Comparison of ENCODE assay signal across 31 cellular contexts in genomic region chr9:117903453-117903852, GRCh38.
A peak's percentile ranks its signal among the peaks of the same experiment; 100 is the strongest.
DNase-seq lines count a peak whose midpoint lies in the region; ATAC-seq and TF ChIP-seq lines count a peak whose summit lies in the region.
"Had no signal": no experiment of that assay in that cellular context is flagged by ENCODE, and none has a peak within 500 bp of the region (broad histone marks: within the 10 kb centered on the region; RNA-seq: fewer than 3 reads in every experiment).

No MANE protein-coding gene starts in this region.

- no peaks in the 10 kb centered on the region for H3K9me2 ChIP-seq in SK-N-SH

- 4% methylated on average over 1 of the region's 1 CpG for WGBS in SK-N-SH (ENCODE audit: low lambda C conversion rate)

- H3K36me3 ChIP-seq in SK-N-SH (replicated peaks in 1 of 2; ENCODE audit: control insufficient read depth in 1 of 2, insufficient read depth in 2 of 2, low read length in 1 of 2) = no peaks in the 10 kb centered on the region
- H3K36me3 ChIP-seq: BE2C; BLaER1; BLaER1 treated with 17β-estradiol and CSF1 and Interleukin-3, amounts not matched to agents 10 nM and 100 nM had no signal

- no peaks in the 10 kb centered on the region for H3K4me1 Mint-ChIP-seq in effector memory CD8-positive, alpha-beta T cell (ENCODE audit: low read depth in 2 of 2)
- H3K4me1 Mint-ChIP-seq: B cell; CD14-positive monocyte; CD4-positive, alpha-beta memory T cell; CD4-positive, CD25-positive, alpha-beta regulatory T cell; CD8-positive, alpha-beta memory T cell had no signal

- no peak for TF ChIP-seq CTCF in SK-N-SH (IDR thresholded peaks at IDR 0.05)

- TF ChIP-seq RAD21 in SK-N-SH (IDR thresholded peaks at IDR 0.05; ENCODE audit: low read length) = no peak

- no peak overlapping the region for H3K4me3 ChIP-seq in SK-N-SH (ENCODE audit: low read depth in 2 of 2, low read length in 1 of 2)
- H3K4me3 ChIP-seq: A549; BLaER1; BLaER1 treated with 17β-estradiol and CSF1 and Interleukin-3, amounts not matched to agents 10 nM and 100 nM had no signal

- H3K36me3 Mint-ChIP-seq in effector memory CD8-positive, alpha-beta T cell (ENCODE audit: insufficient read depth) = no peaks in the 10 kb centered on the region
- H3K36me3 Mint-ChIP-seq: CD14-positive monocyte; CD4-positive, alpha-beta memory T cell; CD4-positive, CD25-positive, alpha-beta regulatory T cell; CD8-positive, alpha-beta memory T cell; CD8-positive, alpha-beta T cell had no signal

- no peaks in the 10 kb centered on the region for H3F3A ChIP-seq in SK-N-SH (replicated peaks; ENCODE audit: insufficient read depth)

- POLR2A ChIA-PET in SK-N-SH (lab: Yijun Ruan, JAX) = no interaction called here

- no peak overlapping the region for H3K9ac ChIP-seq in SK-N-SH
- H3K9ac ChIP-seq: BLaER1; BLaER1 treated with 17β-estradiol and CSF1 and Interleukin-3, amounts not matched to agents 10 nM and 100 nM had no signal

- H3K27ac ChIP-seq in SK-N-SH (ENCODE audit: low read depth in 2 of 2, low read length in 1 of 2) = no peak overlapping the region; a peak in 1 of 4 replicates
- H3K27ac ChIP-seq: 22Rv1; A549; BLaER1; BLaER1 treated with 17β-estradiol and CSF1 and Interleukin-3, amounts not matched to agents 10 nM and 100 nM; C4-2B had no signal

- peak in 1 of 2 experiments; percentile 74; a peak in 2 of 4 replicates for TF ChIP-seq EP300 in SK-N-SH (IDR thresholded peaks at IDR 0.05; ENCODE audit: borderline replicate concordance in 1 of 2, low read depth in 1 of 2, low read length in 1 of 2)

- no peaks in the 10 kb centered on the region for H3K79me2 ChIP-seq in SK-N-SH (ENCODE audit: insufficient read depth)

- H3K4me3 Mint-ChIP-seq in effector memory CD8-positive, alpha-beta T cell = no peak overlapping the region
- H3K4me3 Mint-ChIP-seq: B cell; CD14-positive monocyte; CD4-positive, alpha-beta memory T cell; CD4-positive, alpha-beta T cell; CD4-positive, CD25-positive, alpha-beta regulatory T cell; CD8-positive, alpha-beta memory T cell; CD8-positive, alpha-beta T cell had no signal

- H3K27me3 Mint-ChIP-seq in effector memory CD8-positive, alpha-beta T cell = peaks cover 13 to 21% of the 10 kb centered on the region in 2 donors
- H3K27me3 Mint-ChIP-seq: CD4-positive, CD25-positive, alpha-beta regulatory T cell had no signal

- H4K20me1 ChIP-seq in SK-N-SH (ENCODE audit: insufficient read depth) = no peaks in the 10 kb centered on the region
- H4K20me1 ChIP-seq: BLaER1; BLaER1 treated with 17β-estradiol and CSF1 and Interleukin-3, amounts not matched to agents 10 nM and 100 nM had no signal

- H3K27ac Mint-ChIP-seq in effector memory CD8-positive, alpha-beta T cell = no peak overlapping the region
- H3K27ac Mint-ChIP-seq: B cell; CD14-positive monocyte; CD4-positive, alpha-beta memory T cell; CD4-positive, alpha-beta T cell; CD8-positive, alpha-beta memory T cell; CD8-positive, alpha-beta T cell had no signal

- no peak overlapping the region for H3K4me2 ChIP-seq in SK-N-SH
- H3K4me2 ChIP-seq: A549; BLaER1; BLaER1 treated with 17β-estradiol and CSF1 and Interleukin-3, amounts not matched to agents 10 nM and 100 nM had no signal

- no peaks in the 10 kb centered on the region for H3K27me3 ChIP-seq in SK-N-SH (ENCODE audit: insufficient read depth)
- H3K27me3 ChIP-seq: BE2C; BLaER1; BLaER1 treated with 17β-estradiol and CSF1 and Interleukin-3, amounts not matched to agents 10 nM and 100 nM had no signal

- ATAC-seq in SK-N-SH treated with all-trans-retinoic acid at 6 μM for 48 hours (no peak), GM18861 (IDR thresholded peaks at IDR 0.05; ENCODE audit: unreplicated experiment) (no peak)
- no peak for ATAC-seq in effector memory CD8-positive, alpha-beta T cell (replicated peaks)
- ATAC-seq: A549; CD8-positive, alpha-beta T cell had no signal

- CTCF ChIA-PET in SK-N-SH (lab: Yijun Ruan, JAX) = no interaction called here

- no peak for DNase-seq in SK-N-SH
- DNase-seq in effector memory CD8-positive, alpha-beta T cell = no peak
- DNase-seq: 8988T; ACHN; AML-193; BE2C; C1 segment of cervical spinal cord; Caco-2; Calu3; CD4-positive, alpha-beta memory T cell; CD4-positive, alpha-beta T cell; CD4-positive, CD25-positive, alpha-beta regulatory T cell; CD8-positive, alpha-beta memory T cell; CD8-positive, alpha-beta T cell; COR-L47; DMS 273 treated with DMSO at 0.1 percent for 48 hours; DMS153; DMS53; DMS79; DMS79 treated with DMSO at 0.1 percent for 48 hours; DND-41; EL had no signal

- H3K9me3 Mint-ChIP-seq in effector memory CD8-positive, alpha-beta T cell = peaks cover 6 to 12% of the 10 kb centered on the region in 2 donors

- H2AFZ ChIP-seq in SK-N-SH (ENCODE audit: low read depth) = no peak overlapping the region

- no peaks in the 10 kb centered on the region; a peak in 1 of 4 replicates for H3K4me1 ChIP-seq in SK-N-SH (ENCODE audit: control insufficient read depth in 1 of 2, insufficient read depth in 2 of 2, low read depth in 1 of 2, low read length in 1 of 2)
- H3K4me1 ChIP-seq: A549; BE2C; BLaER1; BLaER1 treated with 17β-estradiol and CSF1 and Interleukin-3, amounts not matched to agents 10 nM and 100 nM; Caco-2 had no signal

- H3K9me3 ChIP-seq in SK-N-SH = no peaks in the 10 kb centered on the region
- H3K9me3 ChIP-seq: A549; BE2C; BLaER1; BLaER1 treated with 17β-estradiol and CSF1 and Interleukin-3, amounts not matched to agents 10 nM and 100 nM; Caco-2 had no signal

TF ChIP-seq in SK-N-SH, 30 proteins besides CTCF, POLR2A, EP300 and RAD21:
- peak; percentile 36; the same call in 1 of the 2 replicates for TF ChIP-seq GATA2 (CRISPR knock-in tag; IDR thresholded peaks at IDR 0.05)
- TF ChIP-seq SIN3A (IDR thresholded peaks at IDR 0.05; ENCODE audit: borderline replicate concordance, low read depth, low read length) = no peak
- no peak for TF ChIP-seq MXI1 (IDR thresholded peaks at IDR 0.05; ENCODE audit: low read depth, low read length)
- peak; percentile 33 for TF ChIP-seq RCOR1 (IDR thresholded peaks at IDR 0.05; ENCODE audit: low read length)

TF ChIP-seq in SK-N-SH treated with all-trans-retinoic acid at 6 μM for 48 hours, 23 proteins besides CTCF, POLR2A, EP300 and RAD21:
- no peak for TF ChIP-seq ZC3H10 (CRISPR knock-in tag; IDR thresholded peaks at IDR 0.05)
- peak; percentile 84 for TF ChIP-seq TSHZ2 (CRISPR knock-in tag; IDR thresholded peaks at IDR 0.05)
- TF ChIP-seq TCF4 (CRISPR knock-in tag; IDR thresholded peaks at IDR 0.05; ENCODE audit: borderline replicate concordance) = peak; percentile 73
